27 cellular contexts compared by ENCODE assay signal in genomic region chr5:83227611-83228010, GRCh38.
A peak's percentile ranks its signal among the peaks of the same experiment; 100 is the strongest.
DNase-seq lines count a peak whose midpoint lies in the region; ATAC-seq, FAIRE-seq and TF ChIP-seq lines count a peak whose summit lies in the region.
"Had no signal": no experiment of that assay in that cellular context is flagged by ENCODE, and none has a peak within 500 bp of the region (broad histone marks: within the 10 kb centered on the region; RNA-seq: fewer than 3 reads in every experiment).

No MANE protein-coding gene starts in this region.

- FAIRE-seq in D721Med (lab: Jason Lieb, UNC), result peak; percentile 16
- FAIRE-seq: GM19239 had no signal

- peaks cover 5% of the 10 kb centered on the region; the same call in 1 of the 2 replicates for H3K4me1 Mint-ChIP-seq in HFFc6 (ENCODE audit: low read depth)
- H3K4me1 Mint-ChIP-seq in osteocyte (ENCODE audit: unreplicated experiment), result no peaks in the 10 kb centered on the region

- no peaks in the 10 kb centered on the region for H3K27me3 Mint-ChIP-seq in HFFc6 (ENCODE audit: insufficient read depth)
- H3K27me3 Mint-ChIP-seq in osteocyte (ENCODE audit: unreplicated experiment), result no peaks in the 10 kb centered on the region
- H3K27me3 Mint-ChIP-seq: CD4-positive, alpha-beta memory T cell had no signal

- H3K36me3 Mint-ChIP-seq in HFFc6 (ENCODE audit: low read depth) (no peaks in the 10 kb centered on the region), osteocyte (ENCODE audit: unreplicated experiment) (peaks cover 5% of the 10 kb centered on the region)

- H3K9me3 Mint-ChIP-seq in HFFc6 (no peaks in the 10 kb centered on the region), osteocyte (ENCODE audit: unreplicated experiment) (peaks cover 6% of the 10 kb centered on the region)
- H3K9me3 Mint-ChIP-seq: H9; T-helper 1 cell treated with Interleukin-12 subunit alpha and Interleukin-12 subunit beta and Interleukin-4 antibody, amounts not matched to agents 30 μg/mL and 1 μg/mL, for 36 hours had no signal

- H3K4me3 Mint-ChIP-seq in HFFc6 (no peak overlapping the region), osteocyte (ENCODE audit: unreplicated experiment) (no peak overlapping the region)
- H3K4me3 Mint-ChIP-seq: CD4-positive, alpha-beta memory T cell; H9; T-helper 1 cell treated with Interleukin-12 subunit alpha and Interleukin-12 subunit beta and Interleukin-4 antibody, amounts not matched to agents 30 μg/mL and 1 μg/mL, for 36 hours had no signal

- DNase-seq in D721Med (ENCODE audit: insufficient read length, low spot score) (no peak), HFFc6 (peak; percentile 2), astrocyte of the hippocampus (ENCODE audit: low read depth, low spot score) (peak; percentile 5), iris pigment epithelial cell (ENCODE audit: low read depth) (peak; percentile 57), osteocyte (ENCODE audit: extremely low spot score, unreplicated experiment) (no peak), HuH-7 (ENCODE audit: low spot score) (no peak), NCI-H2081 treated with DMSO at 0.1 percent for 48 hours (lab: John Stamatoyannopoulos, UW) (no peak)
- DNase-seq: C1 segment of cervical spinal cord; Caco-2; CD4-positive, alpha-beta memory T cell; DMS 273 treated with DMSO at 0.1 percent for 48 hours; DMS79; H9; NCI-H1092; NCI-H1417 treated with DMSO at 0.1 percent for 48 hours; NCI-H1694 treated with DMSO at 0.1 percent for 48 hours; NCI-H2107; NCI-H446; NCI-H524 treated with DMSO at 0.1 percent for 48 hours; NCI-H82; NK-92 treated with Interleukin-12 subunit alpha and Interleukin-12 subunit beta, amount 100 ng/mL, for 24 hours; PC-3; SK-N-SH; SW 1271 had no signal

- TF ChIP-seq CTCF in D721Med (IDR thresholded peaks at IDR 0.05; ENCODE audit: insufficient read depth, missing control alignments), result no peak
- TF ChIP-seq CTCF in HFFc6 (IDR thresholded peaks at IDR 0.05), result no peak
- no peak for TF ChIP-seq CTCF in osteocyte (IDR thresholded peaks at IDR 0.05)

- ATAC-seq in GM18909 (IDR thresholded peaks at IDR 0.05; ENCODE audit: poor library complexity, unreplicated experiment), result no peak
- ATAC-seq: PC-3 had no signal

- H3K27ac Mint-ChIP-seq in HFFc6, result no peak overlapping the region
- H3K27ac Mint-ChIP-seq in osteocyte (ENCODE audit: unreplicated experiment), result no peak overlapping the region
- H3K27ac Mint-ChIP-seq: CD4-positive, alpha-beta memory T cell; H9; T-helper 1 cell treated with Interleukin-12 subunit alpha and Interleukin-12 subunit beta and Interleukin-4 antibody, amounts not matched to agents 30 μg/mL and 1 μg/mL, for 36 hours had no signal

Comparison
In these comparisons a context has a peak if more than half of its experiments do, and no peak if none do; other contexts are left out.
1. DNase-seq: peak in HFFc6 (single experiment), astrocyte of the hippocampus (single experiment) and iris pigment epithelial cell (single experiment); none in D721Med (single experiment), osteocyte (single experiment), HuH-7 (single experiment) and NCI-H2081 treated with DMSO at 0.1 percent for 48 hours (single experiment).